In the genomic region with DNA sequence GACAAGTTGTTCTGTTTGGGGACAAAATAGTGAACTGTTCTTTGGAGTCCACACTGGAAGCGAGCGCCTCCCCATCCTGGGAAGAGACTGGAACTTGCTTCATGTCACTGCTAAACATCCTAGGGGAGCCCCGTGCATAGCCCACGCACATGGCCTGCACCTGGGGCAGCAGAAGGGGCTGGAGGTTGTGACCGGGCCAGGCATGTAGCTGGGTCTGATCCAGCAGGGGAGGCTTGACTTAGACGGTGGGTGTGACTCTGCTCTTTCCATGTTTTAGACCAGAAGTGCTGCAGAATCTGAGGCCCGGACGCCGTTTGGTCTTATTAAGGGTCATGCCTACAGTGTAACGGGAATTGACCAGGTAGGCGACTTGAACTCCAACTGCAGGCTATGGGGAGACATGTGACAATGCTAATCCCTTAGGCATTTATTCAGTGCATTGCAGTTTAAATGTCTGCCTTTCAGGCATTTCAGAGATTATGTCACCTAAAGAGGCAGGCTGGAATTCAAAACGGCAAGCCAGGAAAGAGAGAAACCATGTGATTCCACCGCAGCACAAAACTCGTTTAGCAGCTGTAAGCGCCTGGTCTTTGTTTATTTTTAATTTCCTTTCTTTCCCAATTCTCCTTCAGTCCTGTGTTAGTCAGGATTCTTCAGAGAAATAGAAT, we compare ENCODE assay signal across 15 cellular contexts. TPM values are rescaled to one million over a fixed set of nuclear protein-coding genes. Genes with fewer than 3 reads are reported as not detected.
A peak's percentile ranks its signal among the peaks of the same experiment; 100 is the strongest.
DNase-seq lines count a peak whose midpoint lies in the region; ATAC-seq, FAIRE-seq and TF ChIP-seq lines count a peak whose summit lies in the region.
"Had no signal": no experiment of that assay in that cellular context is flagged by ENCODE, and none has a peak within 500 bp of the region (broad histone marks: within the 10 kb centered on the region; RNA-seq: fewer than 3 reads in every experiment).

No MANE protein-coding gene starts in this region.

- no peak overlapping the region for H2BK120ac ChIP-seq in mesendoderm (ENCODE audit: low read depth, low read length)

- CTCF ChIA-PET in Calu3 (lab: Charles Lee): interaction anchor here (0.7 kb wide), 1 partner anchor 426 kb away, joined by 5 read pairs; no protein-coding TSS in a partner anchor

- H3K4me3 ChIP-seq in mesendoderm (ENCODE audit: low read length) (no peak overlapping the region), upper lobe of left lung (no peak overlapping the region), colonic mucosa (no peak overlapping the region)
- H3K4me3 ChIP-seq: adrenal gland, mucosa of descending colon had no signal

- H3K4me1 ChIP-seq in mesendoderm (ENCODE audit: control insufficient read depth, low read depth, low read length) (no peaks in the 10 kb centered on the region), upper lobe of left lung (peaks cover 0 to 6% (median 2%) of the 10 kb centered on the region in 4 donors), colonic mucosa (no peaks in the 10 kb centered on the region)

- H3K23ac ChIP-seq in mesendoderm (ENCODE audit: low read length): no peak overlapping the region

- no peaks in the 10 kb centered on the region for H3K36me3 Mint-ChIP-seq in Calu3 (ENCODE audit: insufficient read depth, unreplicated experiment)

- intact Hi-C loops in Calu3 (cut with micrococcal nuclease; ENCODE audit: unreplicated experiment) (no loop called here), colonic mucosa (cut with DNase I) (no loop called here)

- peak; percentile 35 for DNase-seq in SIG-M5 treated with dmso at 0.1 percent for 504 hours (lab: John Stamatoyannopoulos, UW; ENCODE audit: unreplicated experiment)
- DNase-seq in SIG-M5 (lab: John Stamatoyannopoulos, UW): no peak
- DNase-seq in mesendoderm: peak; percentile 67
- peak in 1 of 2 donors; percentile 57 for DNase-seq in upper lobe of left lung
- DNase-seq in Calu3: no peak
- DNase-seq in colonic mucosa: no peak
- DNase-seq in NCI-H774 (lab: John Stamatoyannopoulos, UW): no peak
- DNase-seq: adrenal gland, mucosa of descending colon, NCI-H1105, NCI-H69, SHP77 treated with DMSO at 0.1 percent for 48 hours had no signal

- BruUV-seq in Calu3 (replicated peaks; lab: Mats Ljungman, UMichigan): no TSS peak

- H3K27me3 ChIP-seq in mesendoderm (ENCODE audit: insufficient read depth, low read length, poor library complexity): no peaks in the 10 kb centered on the region
- no peaks in the 10 kb centered on the region for H3K27me3 ChIP-seq in upper lobe of left lung
- H3K27me3 ChIP-seq in colonic mucosa: no peaks in the 10 kb centered on the region
- H3K27me3 ChIP-seq: adrenal gland had no signal

- H2BK5ac ChIP-seq in mesendoderm (ENCODE audit: low read length): no peak overlapping the region

- TF ChIP-seq POLR2A in upper lobe of left lung (IDR thresholded peaks at IDR 0.05): no peak

- no peak overlapping the region for H2BK15ac ChIP-seq in mesendoderm (replicated peaks; ENCODE audit: low read depth)

- no peaks in the 10 kb centered on the region for H3K27me3 Mint-ChIP-seq in Calu3 (ENCODE audit: unreplicated experiment)

- no peak overlapping the region for H2AK5ac ChIP-seq in mesendoderm (ENCODE audit: low read length)

- TF ChIP-seq EP300 in upper lobe of left lung (IDR thresholded peaks at IDR 0.05): no peak

- H3K79me2 ChIP-seq in mesendoderm (ENCODE audit: control insufficient read depth, insufficient read depth, low read length): no peaks in the 10 kb centered on the region

- H3K9me3 ChIP-seq in upper lobe of left lung (no peaks in the 10 kb centered on the region), colonic mucosa (no peaks in the 10 kb centered on the region)
- H3K9me3 ChIP-seq: adrenal gland, mucosa of descending colon had no signal

- no peak overlapping the region for H4K8ac ChIP-seq in mesendoderm (ENCODE audit: low read depth, low read length)

- no peaks in the 10 kb centered on the region for H3K79me1 ChIP-seq in mesendoderm (ENCODE audit: low read length)

- no peak overlapping the region for H3K4ac ChIP-seq in mesendoderm (ENCODE audit: low read depth, low read length)

- H3K27ac Mint-ChIP-seq in Calu3 (ENCODE audit: unreplicated experiment): no peak overlapping the region

- TF ChIP-seq CTCF in upper lobe of left lung (IDR thresholded peaks at IDR 0.05): no peak
- TF ChIP-seq CTCF in Calu3 (IDR thresholded peaks at IDR 0.05; ENCODE audit: unreplicated experiment): no peak
- no peak for TF ChIP-seq CTCF in colonic mucosa (IDR thresholded peaks at IDR 0.05)

- H3K56ac ChIP-seq in mesendoderm (ENCODE audit: low read length): no peak overlapping the region

- H3K4me3 Mint-ChIP-seq in Calu3 (ENCODE audit: low read depth, unreplicated experiment): no peak overlapping the region

- WGBS in mesendoderm (ENCODE audit: extremely low coverage, insufficient coverage, low lambda C conversion rate): no CpG with 5 or more reads among the region's 15 CpGs
- WGBS in upper lobe of left lung, 2 donors: 47 to 49% methylated on average over 15 of the region's 15 CpGs

- H3K4me2 ChIP-seq in mesendoderm (ENCODE audit: low read length): no peak overlapping the region

- FAIRE-seq in endometrium (lab: Jason Lieb, UNC): peak; percentile 48
- FAIRE-seq: H54 had no signal

- peak; percentile 17 to 36 for ATAC-seq in upper lobe of left lung (ENCODE audit: low FRiP score in 2 of 2)
- ATAC-seq: mucosa of descending colon had no signal

- H4K5ac ChIP-seq in mesendoderm (ENCODE audit: low read length): no peak overlapping the region

- H3K9me3 Mint-ChIP-seq in Calu3 (ENCODE audit: low read depth, unreplicated experiment): peaks cover 4% of the 10 kb centered on the region

- H3K4me1 Mint-ChIP-seq in Calu3 (ENCODE audit: low read depth, unreplicated experiment): no peaks in the 10 kb centered on the region

- H3K36me3 ChIP-seq in mesendoderm (ENCODE audit: control insufficient read depth, insufficient read depth, low read length) (no peaks in the 10 kb centered on the region), upper lobe of left lung (no peaks in the 10 kb centered on the region), colonic mucosa (no peaks in the 10 kb centered on the region)
- H3K36me3 ChIP-seq: adrenal gland had no signal

- no peak overlapping the region for H3K18ac ChIP-seq in mesendoderm (ENCODE audit: low read length)

- H3K27ac ChIP-seq in mesendoderm (ENCODE audit: low read depth, low read length): no peak overlapping the region
- peak overlapping the region in 2 of 4 donors; percentile 2 to 69 for H3K27ac ChIP-seq in upper lobe of left lung
- no peak overlapping the region for H3K27ac ChIP-seq in colonic mucosa
- H3K27ac ChIP-seq: adrenal gland had no signal

- H3K9ac ChIP-seq in mesendoderm (ENCODE audit: low read length) (no peak overlapping the region), colonic mucosa (ENCODE audit: low read depth in 2 of 2, low read length in 2 of 2) (no peak overlapping the region)

RNA-seq across cellular contexts. Expression of a gene that starts 21.8 kb away (rescaled TPM):
- 0.32 TPM for polyA plus RNA-seq in mesendoderm (2013, experiment 1 of 2)
- 0.22 TPM for polyA plus RNA-seq in mesendoderm (2013, experiment 2 of 2)
- total RNA-seq in upper lobe of left lung (10 to 100 TPM in 5 of 6 donors, 1 to 10 TPM in 1; 8.0 to 29.0 (median 19.6) TPM), Calu3 (2022) (not detected in 2 replicates), colonic mucosa (10 to 100 TPM; 14.3 to 36.3 TPM)
- total RNA-seq: A172 had no signal

RNA-seq across cellular contexts. Expression of a gene that starts 55.1 kb away (rescaled TPM):
- polyA plus RNA-seq in mesendoderm (2013, experiment 1 of 2): 0.01 TPM
- polyA plus RNA-seq in mesendoderm (2013, experiment 2 of 2): 0.03 TPM
- 1 to 10 TPM in 5 of 6 donors, not detected in 1; 1.1 to 2.6 (median 1.7) TPM for total RNA-seq in upper lobe of left lung
- total RNA-seq in Calu3 (2022): 27.5 and 49.6 TPM in 2 replicates
- total RNA-seq in colonic mucosa: 1 to 10 TPM; 4.1 to 5.3 TPM

Comparison
In these comparisons a context has a peak if more than half of its experiments do, and no peak if none do; other contexts are left out.
1. DNase-seq: peak in SIG-M5 treated with dmso at 0.1 percent for 504 hours (single experiment) and mesendoderm (single experiment); none in SIG-M5 (single experiment), Calu3 (single experiment), colonic mucosa (single experiment) and NCI-H774 (single experiment).